ENCODE assay signal across 1 cellular context in the genomic region with DNA sequence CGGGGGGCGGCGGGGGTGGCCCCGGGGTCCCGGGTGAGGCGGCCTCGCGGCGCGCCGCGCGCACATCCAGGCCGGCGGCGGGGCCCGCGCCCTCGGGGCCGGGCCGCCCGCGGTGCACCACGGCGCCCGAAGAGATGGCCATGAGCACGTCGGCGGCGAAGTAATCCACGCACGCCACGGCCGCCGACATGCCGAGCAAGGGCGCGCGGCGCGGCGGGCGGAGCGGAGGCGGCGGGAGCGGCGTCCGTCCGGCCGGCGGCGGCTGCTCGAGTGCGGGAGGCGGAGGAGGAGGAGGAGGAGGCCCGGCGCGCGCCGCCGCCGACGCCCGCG.
TF ChIP-seq lines count a peak whose summit lies in the region.

A gene (minus strand): TSS at position 272 of the 330 bp plus-strand sequence. CDS start 82 bp downstream, at position 190.

TF ChIP-seq in K562, 482 proteins besides CTCF, POLR2A, EP300 and RAD21 (continued from another document):
- TF ChIP-seq, protein P1, sequence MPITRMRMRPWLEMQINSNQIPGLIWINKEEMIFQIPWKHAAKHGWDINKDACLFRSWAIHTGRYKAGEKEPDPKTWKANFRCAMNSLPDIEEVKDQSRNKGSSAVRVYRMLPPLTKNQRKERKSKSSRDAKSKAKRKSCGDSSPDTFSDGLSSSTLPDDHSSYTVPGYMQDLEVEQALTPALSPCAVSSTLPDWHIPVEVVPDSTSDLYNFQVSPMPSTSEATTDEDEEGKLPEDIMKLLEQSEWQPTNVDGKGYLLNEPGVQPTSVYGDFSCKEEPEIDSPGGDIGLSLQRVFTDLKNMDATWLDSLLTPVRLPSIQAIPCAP (CRISPR knock-in tag; IDR thresholded peaks at IDR 0.05; ENCODE audit: borderline replicate concordance): no peak
- TF ChIP-seq DNMT1 (IDR thresholded peaks at IDR 0.05) (no peak), NBN (IDR thresholded peaks at IDR 0.05; ENCODE audit: low read depth) (no peak), HDAC1 (IDR thresholded peaks at IDR 0.05) (no peak), ZBTB7A (IDR thresholded peaks at IDR 0.05; ENCODE audit: borderline replicate concordance, control insufficient read depth, low read depth, low read length) (no peak)
- TF ChIP-seq, protein P2, sequence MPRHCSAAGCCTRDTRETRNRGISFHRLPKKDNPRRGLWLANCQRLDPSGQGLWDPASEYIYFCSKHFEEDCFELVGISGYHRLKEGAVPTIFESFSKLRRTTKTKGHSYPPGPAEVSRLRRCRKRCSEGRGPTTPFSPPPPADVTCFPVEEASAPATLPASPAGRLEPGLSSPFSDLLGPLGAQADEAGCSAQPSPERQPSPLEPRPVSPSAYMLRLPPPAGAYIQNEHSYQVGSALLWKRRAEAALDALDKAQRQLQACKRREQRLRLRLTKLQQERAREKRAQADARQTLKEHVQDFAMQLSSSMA (CRISPR knock-in tag; IDR thresholded peaks at IDR 0.05): no peak
- TF ChIP-seq, protein P3, sequence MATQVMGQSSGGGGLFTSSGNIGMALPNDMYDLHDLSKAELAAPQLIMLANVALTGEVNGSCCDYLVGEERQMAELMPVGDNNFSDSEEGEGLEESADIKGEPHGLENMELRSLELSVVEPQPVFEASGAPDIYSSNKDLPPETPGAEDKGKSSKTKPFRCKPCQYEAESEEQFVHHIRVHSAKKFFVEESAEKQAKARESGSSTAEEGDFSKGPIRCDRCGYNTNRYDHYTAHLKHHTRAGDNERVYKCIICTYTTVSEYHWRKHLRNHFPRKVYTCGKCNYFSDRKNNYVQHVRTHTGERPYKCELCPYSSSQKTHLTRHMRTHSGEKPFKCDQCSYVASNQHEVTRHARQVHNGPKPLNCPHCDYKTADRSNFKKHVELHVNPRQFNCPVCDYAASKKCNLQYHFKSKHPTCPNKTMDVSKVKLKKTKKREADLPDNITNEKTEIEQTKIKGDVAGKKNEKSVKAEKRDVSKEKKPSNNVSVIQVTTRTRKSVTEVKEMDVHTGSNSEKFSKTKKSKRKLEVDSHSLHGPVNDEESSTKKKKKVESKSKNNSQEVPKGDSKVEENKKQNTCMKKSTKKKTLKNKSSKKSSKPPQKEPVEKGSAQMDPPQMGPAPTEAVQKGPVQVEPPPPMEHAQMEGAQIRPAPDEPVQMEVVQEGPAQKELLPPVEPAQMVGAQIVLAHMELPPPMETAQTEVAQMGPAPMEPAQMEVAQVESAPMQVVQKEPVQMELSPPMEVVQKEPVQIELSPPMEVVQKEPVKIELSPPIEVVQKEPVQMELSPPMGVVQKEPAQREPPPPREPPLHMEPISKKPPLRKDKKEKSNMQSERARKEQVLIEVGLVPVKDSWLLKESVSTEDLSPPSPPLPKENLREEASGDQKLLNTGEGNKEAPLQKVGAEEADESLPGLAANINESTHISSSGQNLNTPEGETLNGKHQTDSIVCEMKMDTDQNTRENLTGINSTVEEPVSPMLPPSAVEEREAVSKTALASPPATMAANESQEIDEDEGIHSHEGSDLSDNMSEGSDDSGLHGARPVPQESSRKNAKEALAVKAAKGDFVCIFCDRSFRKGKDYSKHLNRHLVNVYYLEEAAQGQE (CRISPR knock-in tag; IDR thresholded peaks at IDR 0.05; ENCODE audit: low read depth): no peak
- TF ChIP-seq, protein P4, sequence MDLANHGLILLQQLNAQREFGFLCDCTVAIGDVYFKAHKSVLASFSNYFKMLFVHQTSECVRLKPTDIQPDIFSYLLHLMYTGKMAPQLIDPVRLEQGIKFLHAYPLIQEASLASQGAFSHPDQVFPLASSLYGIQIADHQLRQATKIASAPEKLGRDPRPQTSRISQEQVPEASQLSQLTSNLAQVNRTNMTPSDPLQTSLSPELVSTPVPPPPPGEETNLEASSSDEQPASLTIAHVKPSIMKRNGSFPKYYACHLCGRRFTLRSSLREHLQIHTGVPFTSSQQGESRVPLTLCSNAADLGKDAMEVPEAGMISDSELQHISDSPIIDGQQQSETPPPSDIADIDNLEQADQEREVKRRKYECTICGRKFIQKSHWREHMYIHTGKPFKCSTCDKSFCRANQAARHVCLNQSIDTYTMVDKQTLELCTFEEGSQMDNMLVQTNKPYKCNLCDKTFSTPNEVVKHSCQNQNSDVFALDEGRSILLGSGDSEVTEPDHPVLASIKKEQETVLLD (IDR thresholded peaks at IDR 0.05): no peak
- TF ChIP-seq, protein P5, sequence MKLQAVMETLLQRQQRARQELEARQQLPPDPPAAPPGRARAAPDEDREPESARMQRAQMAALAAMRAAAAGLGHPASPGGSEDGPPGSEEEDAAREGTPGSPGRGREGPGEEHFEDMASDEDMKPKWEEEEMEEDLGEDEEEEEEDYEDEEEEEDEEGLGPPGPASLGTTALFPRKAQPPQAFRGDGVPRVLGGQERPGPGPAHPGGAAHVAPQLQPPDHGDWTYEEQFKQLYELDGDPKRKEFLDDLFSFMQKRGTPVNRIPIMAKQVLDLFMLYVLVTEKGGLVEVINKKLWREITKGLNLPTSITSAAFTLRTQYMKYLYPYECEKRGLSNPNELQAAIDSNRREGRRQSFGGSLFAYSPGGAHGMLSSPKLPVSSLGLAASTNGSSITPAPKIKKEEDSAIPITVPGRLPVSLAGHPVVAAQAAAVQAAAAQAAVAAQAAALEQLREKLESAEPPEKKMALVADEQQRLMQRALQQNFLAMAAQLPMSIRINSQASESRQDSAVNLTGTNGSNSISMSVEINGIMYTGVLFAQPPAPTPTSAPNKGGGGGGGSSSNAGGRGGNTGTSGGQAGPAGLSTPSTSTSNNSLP (IDR thresholded peaks at IDR 0.05; ENCODE audit: borderline replicate concordance, low read depth, low read length): no peak
